In the genomic region with DNA sequence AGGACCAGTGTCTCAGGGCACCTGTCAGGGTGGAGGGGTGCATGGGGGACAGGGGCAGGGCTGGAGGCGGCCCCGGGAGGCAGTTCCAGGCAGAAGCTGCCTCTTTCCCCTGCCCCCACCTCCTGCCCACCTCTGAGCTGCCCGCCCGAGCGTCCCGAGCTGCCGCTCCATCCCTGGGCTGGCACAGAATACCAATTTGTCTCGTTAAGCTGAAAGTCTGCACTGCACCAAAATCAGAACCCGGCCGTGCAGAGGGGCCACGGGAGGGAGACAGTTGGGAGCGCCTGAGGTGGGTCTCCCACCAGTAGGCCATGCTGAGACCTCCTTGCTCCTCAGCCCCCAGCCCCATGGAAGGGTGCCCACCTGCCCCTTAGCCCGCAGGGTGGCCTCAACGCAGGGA, we compare ENCODE assay signal across 1 cellular context.
TF ChIP-seq lines count a peak whose summit lies in the region.

No MANE protein-coding gene starts in this region.

TF ChIP-seq in HepG2, 621 proteins besides CTCF, POLR2A, EP300 and RAD21 (continued from another document):
- TF ChIP-seq ZNF713 (CRISPR knock-in tag; IDR thresholded peaks at IDR 0.05), result no peak
